Comparison of ENCODE assay signal across 27 cellular contexts in genomic region chrX:134163836-134164235, GRCh38.
"Had no signal": no experiment of that assay in that cellular context is flagged by ENCODE, and none has a peak within 500 bp of the region (broad histone marks: within the 10 kb centered on the region; RNA-seq: fewer than 3 reads in every experiment).

No MANE protein-coding gene starts in this region.

- H3K4me3 Mint-ChIP-seq: naive thymus-derived CD4-positive, alpha-beta T cell; natural killer cell treated with Interleukin-12 subunit alpha and Interleukin-12 subunit beta and Interleukin-15 and Interleukin-18, amount 100 ng/mL, for 72 hours; neural crest cell; stimulated activated naive B cell treated with anti-CD40 and anti-IgM and Interleukin-4, amounts not matched to agents 10 μg/mL and 1 μg/mL and 100 μg/mL, for 72 hours had no signal

- H3K36me3 ChIP-seq: left ventricle myocardium inferior, pancreas, prostate gland, stomach, thyroid gland, transverse colon, upper lobe of left lung, vagina had no signal

- H3K4me1 ChIP-seq: left ventricle myocardium inferior, pancreas, prostate gland, stomach, testis, thyroid gland, transverse colon, upper lobe of left lung, vagina had no signal

- H3K9me3 Mint-ChIP-seq: naive thymus-derived CD4-positive, alpha-beta T cell; natural killer cell treated with Interleukin-12 subunit alpha and Interleukin-12 subunit beta and Interleukin-15 and Interleukin-18, amount 100 ng/mL, for 72 hours; stimulated activated naive B cell treated with anti-CD40 and anti-IgM and Interleukin-4, amounts not matched to agents 10 μg/mL and 1 μg/mL and 100 μg/mL, for 72 hours had no signal

- H3K36me3 Mint-ChIP-seq: natural killer cell treated with Interleukin-12 subunit alpha and Interleukin-12 subunit beta and Interleukin-15 and Interleukin-18, amount 100 ng/mL, for 72 hours; stimulated activated naive B cell treated with anti-CD40 and anti-IgM and Interleukin-4, amounts not matched to agents 10 μg/mL and 1 μg/mL and 100 μg/mL, for 72 hours had no signal

- H3K4me3 ChIP-seq: left ventricle myocardium inferior, lung, mucosa of descending colon, pancreas, prostate gland, skin epidermis, stomach, testis, thyroid gland, transverse colon, upper lobe of left lung, vagina had no signal

- H3K27me3 Mint-ChIP-seq: naive thymus-derived CD4-positive, alpha-beta T cell had no signal

- H3K27me3 ChIP-seq: stomach, testis, thyroid gland, transverse colon, upper lobe of left lung, vagina had no signal

- H3K27ac ChIP-seq: left ventricle myocardium inferior, pancreas, prostate gland, skin epidermis, stomach, testis, thyroid gland, transverse colon, upper lobe of left lung, vagina had no signal

- H3K9me3 ChIP-seq: left ventricle myocardium inferior, mucosa of descending colon, pancreas, prostate gland, stomach, testis, thyroid gland, transverse colon, upper lobe of left lung, vagina had no signal

- H3K27ac Mint-ChIP-seq: naive thymus-derived CD4-positive, alpha-beta T cell; natural killer cell treated with Interleukin-12 subunit alpha and Interleukin-12 subunit beta and Interleukin-15 and Interleukin-18, amount 100 ng/mL, for 72 hours; stimulated activated naive B cell treated with anti-CD40 and anti-IgM and Interleukin-4, amounts not matched to agents 10 μg/mL and 1 μg/mL and 100 μg/mL, for 72 hours had no signal

- DNase-seq: islet precursor cell; left ventricle myocardium inferior; midbrain; mucosa of descending colon; naive thymus-derived CD4-positive, alpha-beta T cell; nucleus accumbens; pancreas; posterior cingulate gyrus; retina; right cardiac atrium; stimulated activated CD4-positive, alpha-beta T cell treated with anti-CD3 and anti-CD28 coated beads, Interleukin-12 subunit alpha, Interleukin-12 subunit beta, amount 100 ng/mL, for 4 hours; stimulated activated CD4-positive, alpha-beta T cell treated with anti-CD3 and anti-CD28 coated beads, Interleukin-15, amount 100 ng/mL, for 24 hours; stimulated activated CD4-positive, alpha-beta T cell treated with anti-CD3 and anti-CD28 coated beads, Interleukin-2, amount 100 ng/mL, for 24 hours; stimulated activated CD4-positive, alpha-beta T cell treated with anti-CD3 and anti-CD28 coated beads, Interleukin-4, amount 100 ng/mL, for 1 hour; stimulated activated naive B cell treated with anti-CD40 and anti-IgM and Interleukin-4, amounts not matched to agents 10 μg/mL and 1 μg/mL and 100 μg/mL, for 72 hours; stimulated activated naive CD8-positive, alpha-beta T cell treated with anti-CD3 and anti-CD28 coated beads, Interleukin-15, Interleukin-2, amounts not matched to agents 100 U/mL and 50 U/mL, for 24 hours; stomach; testis; thyroid gland; transverse colon; upper lobe of left lung had no signal
